Comparison of ENCODE assay signal across 1 cellular context in the genomic region with DNA sequence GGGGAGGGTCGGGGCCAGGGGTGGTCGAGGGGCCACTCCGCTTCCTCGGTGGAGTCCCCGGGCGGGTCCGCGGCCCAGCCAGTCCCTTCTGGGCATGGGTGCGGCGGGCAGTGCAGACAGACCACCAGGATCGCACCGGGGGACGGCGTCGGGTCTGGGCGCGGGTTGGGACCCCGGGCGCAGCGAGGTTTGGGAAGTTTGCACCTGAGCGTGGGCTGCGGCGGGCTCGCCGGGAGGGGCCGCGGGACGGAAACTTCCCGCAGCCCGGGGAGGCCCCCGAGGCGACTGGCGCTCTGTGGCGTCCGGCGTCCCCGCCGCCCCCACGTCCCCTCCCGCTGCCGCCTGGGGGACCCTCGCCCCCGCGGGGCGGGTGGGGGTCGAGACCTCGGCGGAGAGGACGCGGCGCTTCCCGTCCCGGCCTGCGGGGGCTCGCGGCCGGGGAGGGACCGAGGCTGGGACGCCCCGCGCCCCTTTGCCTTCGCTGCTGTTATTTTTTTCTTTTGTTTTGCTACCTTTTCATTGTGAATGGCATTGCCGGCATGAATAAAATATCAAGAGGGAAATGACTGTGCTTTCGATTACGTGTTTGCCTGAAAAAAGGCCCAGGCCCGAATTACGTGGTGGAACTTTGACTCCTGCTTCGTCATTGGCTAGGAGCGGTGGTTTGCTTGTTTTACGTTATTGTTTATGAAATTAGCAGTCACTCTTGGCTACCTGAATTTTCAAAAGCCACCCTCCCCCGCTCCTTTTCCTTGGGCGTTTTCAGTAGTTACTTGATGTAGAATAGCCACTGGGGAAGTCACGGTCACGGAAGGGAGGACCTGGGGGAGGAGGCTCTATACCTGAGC.
TF ChIP-seq lines count a peak whose summit lies in the region.

No MANE protein-coding gene starts in this region.

TF ChIP-seq in HepG2, 621 proteins besides CTCF, POLR2A, EP300 and RAD21 (continued from another document and continues in another):
- TF ChIP-seq, protein P1, sequence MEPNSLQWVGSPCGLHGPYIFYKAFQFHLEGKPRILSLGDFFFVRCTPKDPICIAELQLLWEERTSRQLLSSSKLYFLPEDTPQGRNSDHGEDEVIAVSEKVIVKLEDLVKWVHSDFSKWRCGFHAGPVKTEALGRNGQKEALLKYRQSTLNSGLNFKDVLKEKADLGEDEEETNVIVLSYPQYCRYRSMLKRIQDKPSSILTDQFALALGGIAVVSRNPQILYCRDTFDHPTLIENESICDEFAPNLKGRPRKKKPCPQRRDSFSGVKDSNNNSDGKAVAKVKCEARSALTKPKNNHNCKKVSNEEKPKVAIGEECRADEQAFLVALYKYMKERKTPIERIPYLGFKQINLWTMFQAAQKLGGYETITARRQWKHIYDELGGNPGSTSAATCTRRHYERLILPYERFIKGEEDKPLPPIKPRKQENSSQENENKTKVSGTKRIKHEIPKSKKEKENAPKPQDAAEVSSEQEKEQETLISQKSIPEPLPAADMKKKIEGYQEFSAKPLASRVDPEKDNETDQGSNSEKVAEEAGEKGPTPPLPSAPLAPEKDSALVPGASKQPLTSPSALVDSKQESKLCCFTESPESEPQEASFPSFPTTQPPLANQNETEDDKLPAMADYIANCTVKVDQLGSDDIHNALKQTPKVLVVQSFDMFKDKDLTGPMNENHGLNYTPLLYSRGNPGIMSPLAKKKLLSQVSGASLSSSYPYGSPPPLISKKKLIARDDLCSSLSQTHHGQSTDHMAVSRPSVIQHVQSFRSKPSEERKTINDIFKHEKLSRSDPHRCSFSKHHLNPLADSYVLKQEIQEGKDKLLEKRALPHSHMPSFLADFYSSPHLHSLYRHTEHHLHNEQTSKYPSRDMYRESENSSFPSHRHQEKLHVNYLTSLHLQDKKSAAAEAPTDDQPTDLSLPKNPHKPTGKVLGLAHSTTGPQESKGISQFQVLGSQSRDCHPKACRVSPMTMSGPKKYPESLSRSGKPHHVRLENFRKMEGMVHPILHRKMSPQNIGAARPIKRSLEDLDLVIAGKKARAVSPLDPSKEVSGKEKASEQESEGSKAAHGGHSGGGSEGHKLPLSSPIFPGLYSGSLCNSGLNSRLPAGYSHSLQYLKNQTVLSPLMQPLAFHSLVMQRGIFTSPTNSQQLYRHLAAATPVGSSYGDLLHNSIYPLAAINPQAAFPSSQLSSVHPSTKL (CRISPR knock-in tag; IDR thresholded peaks at IDR 0.05), result no peak; the same call in 1 of the 2 replicates
- TF ChIP-seq NFIC (IDR thresholded peaks at IDR 0.05; ENCODE audit: low read length) (no peak), CEBPB (IDR thresholded peaks at IDR 0.05; ENCODE audit: borderline replicate concordance, low read depth, low read length) (no peak), TAF1 (CRISPR knock-in tag; IDR thresholded peaks at IDR 0.05) (no peak; the same call in none of the 2 replicates), NFKB2 (CRISPR knock-in tag; IDR thresholded peaks at IDR 0.05; ENCODE audit: borderline replicate concordance) (no peak; the same call in 1 of the 2 replicates), FOXA3 (CRISPR knock-in tag; IDR thresholded peaks at IDR 0.05) (no peak), ZNF232 (CRISPR knock-in tag; IDR thresholded peaks at IDR 0.05; ENCODE audit: borderline replicate concordance) (0 out of 2 replicates have a peak, but pooled peaks have one; percentile 44), ZNF33B (CRISPR knock-in tag; IDR thresholded peaks at IDR 0.05) (no peak), ZNF33A (CRISPR knock-in tag; IDR thresholded peaks at IDR 0.05; ENCODE audit: borderline replicate concordance) (no peak), ARID2 (CRISPR knock-in tag; IDR thresholded peaks at IDR 0.05; ENCODE audit: borderline replicate concordance) (0 out of 2 replicates have a peak, but pooled peaks have one; percentile 39), ZFAT (CRISPR knock-in tag; conservative IDR thresholded peaks at IDR 0.05) (no peak), ZNF598 (CRISPR knock-in tag; IDR thresholded peaks at IDR 0.05; ENCODE audit: borderline replicate concordance) (no peak), ZNF282 (IDR thresholded peaks at IDR 0.05; ENCODE audit: partially characterized antibody) (no peak), ZBTB38 (CRISPR knock-in tag; IDR thresholded peaks at IDR 0.05) (no peak), ZNF766 (CRISPR knock-in tag; IDR thresholded peaks at IDR 0.05; ENCODE audit: borderline replicate concordance) (peak; percentile 39; the same call in 1 of the 2 replicates), HIVEP1 (CRISPR knock-in tag; IDR thresholded peaks at IDR 0.05) (no peak), ETV5 (CRISPR knock-in tag; IDR thresholded peaks at IDR 0.05; ENCODE audit: borderline replicate concordance) (no peak), ZNF670 (CRISPR knock-in tag; IDR thresholded peaks at IDR 0.05; ENCODE audit: borderline replicate concordance) (no peak), ZNF652 (CRISPR knock-in tag; IDR thresholded peaks at IDR 0.05; ENCODE audit: borderline replicate concordance, low read depth) (no peak), EHMT2 (IDR thresholded peaks at IDR 0.05; ENCODE audit: borderline replicate concordance, low read depth, low read length) (no peak), TRIM24 (CRISPR knock-in tag; IDR thresholded peaks at IDR 0.05) (no peak), CBX5 (CRISPR knock-in tag; IDR thresholded peaks at IDR 0.05; ENCODE audit: borderline replicate concordance) (no peak), FOXK2 (IDR thresholded peaks at IDR 0.05) (no peak), RARA (CRISPR knock-in tag; IDR thresholded peaks at IDR 0.05) (no peak), ZNF83 (CRISPR knock-in tag; IDR thresholded peaks at IDR 0.05; ENCODE audit: borderline replicate concordance) (no peak; the same call in 1 of the 2 replicates), SRY (CRISPR knock-in tag; IDR thresholded peaks at IDR 0.05) (peak; percentile 93), KDM2A (CRISPR knock-in tag; IDR thresholded peaks at IDR 0.05; ENCODE audit: borderline replicate concordance, low read depth) (peak; percentile 70; the same call in 1 of the 2 replicates), IKZF4 (CRISPR knock-in tag; IDR thresholded peaks at IDR 0.05; ENCODE audit: borderline replicate concordance, low read depth, not compliant biosample characterization) (peak; percentile 65), CEBPG (CRISPR knock-in tag; IDR thresholded peaks at IDR 0.05) (no peak), ZNF292 (CRISPR knock-in tag; IDR thresholded peaks at IDR 0.05; ENCODE audit: borderline replicate concordance, low read depth) (no peak), REPIN1 (CRISPR knock-in tag; IDR thresholded peaks at IDR 0.05; ENCODE audit: borderline replicate concordance, low read depth) (no peak), ZNF337 (CRISPR knock-in tag; IDR thresholded peaks at IDR 0.05; ENCODE audit: borderline replicate concordance, low read depth) (no peak), ZNF747 (CRISPR knock-in tag; IDR thresholded peaks at IDR 0.05; ENCODE audit: borderline replicate concordance) (no peak), SATB2 (CRISPR knock-in tag; IDR thresholded peaks at IDR 0.05) (0 out of 2 replicates have a peak, but pooled peaks have one; percentile 49), CHD2 (IDR thresholded peaks at IDR 0.05; ENCODE audit: low read depth, low read length) (no peak), NFE2L1 (CRISPR knock-in tag; IDR thresholded peaks at IDR 0.05; ENCODE audit: borderline replicate concordance) (no peak), NAIF1 (CRISPR knock-in tag; IDR thresholded peaks at IDR 0.05; ENCODE audit: borderline replicate concordance) (no peak), SALL2 (CRISPR knock-in tag; IDR thresholded peaks at IDR 0.05) (no peak), ZNF205 (CRISPR knock-in tag; IDR thresholded peaks at IDR 0.05) (no peak), ZKSCAN8 (CRISPR knock-in tag; IDR thresholded peaks at IDR 0.05; ENCODE audit: borderline replicate concordance) (no peak), ARNT2 (CRISPR knock-in tag; IDR thresholded peaks at IDR 0.05; ENCODE audit: low read depth) (peak; percentile 23)
- TF ChIP-seq, protein P2, sequence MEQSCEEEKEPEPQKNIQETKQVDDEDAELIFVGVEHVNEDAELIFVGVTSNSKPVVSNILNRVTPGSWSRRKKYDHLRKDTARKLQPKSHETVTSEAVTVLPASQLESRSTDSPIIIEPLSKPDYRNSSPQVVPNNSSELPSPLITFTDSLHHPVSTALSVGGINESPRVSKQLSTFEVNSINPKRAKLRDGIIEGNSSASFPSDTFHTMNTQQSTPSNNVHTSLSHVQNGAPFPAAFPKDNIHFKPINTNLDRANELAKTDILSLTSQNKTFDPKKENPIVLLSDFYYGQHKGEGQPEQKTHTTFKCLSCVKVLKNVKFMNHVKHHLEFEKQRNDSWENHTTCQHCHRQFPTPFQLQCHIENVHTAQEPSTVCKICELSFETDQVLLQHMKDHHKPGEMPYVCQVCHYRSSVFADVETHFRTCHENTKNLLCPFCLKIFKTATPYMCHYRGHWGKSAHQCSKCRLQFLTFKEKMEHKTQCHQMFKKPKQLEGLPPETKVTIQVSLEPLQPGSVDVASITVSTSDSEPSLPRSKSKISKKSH (CRISPR knock-in tag; IDR thresholded peaks at IDR 0.05; ENCODE audit: borderline replicate concordance), result no peak
- TF ChIP-seq, protein P3, sequence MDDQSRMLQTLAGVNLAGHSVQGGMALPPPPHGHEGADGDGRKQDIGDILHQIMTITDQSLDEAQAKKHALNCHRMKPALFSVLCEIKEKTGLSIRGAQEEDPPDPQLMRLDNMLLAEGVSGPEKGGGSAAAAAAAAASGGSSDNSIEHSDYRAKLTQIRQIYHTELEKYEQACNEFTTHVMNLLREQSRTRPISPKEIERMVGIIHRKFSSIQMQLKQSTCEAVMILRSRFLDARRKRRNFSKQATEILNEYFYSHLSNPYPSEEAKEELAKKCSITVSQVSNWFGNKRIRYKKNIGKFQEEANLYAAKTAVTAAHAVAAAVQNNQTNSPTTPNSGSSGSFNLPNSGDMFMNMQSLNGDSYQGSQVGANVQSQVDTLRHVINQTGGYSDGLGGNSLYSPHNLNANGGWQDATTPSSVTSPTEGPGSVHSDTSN (CRISPR knock-in tag; IDR thresholded peaks at IDR 0.05; ENCODE audit: borderline replicate concordance), result no peak
- TF ChIP-seq, protein P4, sequence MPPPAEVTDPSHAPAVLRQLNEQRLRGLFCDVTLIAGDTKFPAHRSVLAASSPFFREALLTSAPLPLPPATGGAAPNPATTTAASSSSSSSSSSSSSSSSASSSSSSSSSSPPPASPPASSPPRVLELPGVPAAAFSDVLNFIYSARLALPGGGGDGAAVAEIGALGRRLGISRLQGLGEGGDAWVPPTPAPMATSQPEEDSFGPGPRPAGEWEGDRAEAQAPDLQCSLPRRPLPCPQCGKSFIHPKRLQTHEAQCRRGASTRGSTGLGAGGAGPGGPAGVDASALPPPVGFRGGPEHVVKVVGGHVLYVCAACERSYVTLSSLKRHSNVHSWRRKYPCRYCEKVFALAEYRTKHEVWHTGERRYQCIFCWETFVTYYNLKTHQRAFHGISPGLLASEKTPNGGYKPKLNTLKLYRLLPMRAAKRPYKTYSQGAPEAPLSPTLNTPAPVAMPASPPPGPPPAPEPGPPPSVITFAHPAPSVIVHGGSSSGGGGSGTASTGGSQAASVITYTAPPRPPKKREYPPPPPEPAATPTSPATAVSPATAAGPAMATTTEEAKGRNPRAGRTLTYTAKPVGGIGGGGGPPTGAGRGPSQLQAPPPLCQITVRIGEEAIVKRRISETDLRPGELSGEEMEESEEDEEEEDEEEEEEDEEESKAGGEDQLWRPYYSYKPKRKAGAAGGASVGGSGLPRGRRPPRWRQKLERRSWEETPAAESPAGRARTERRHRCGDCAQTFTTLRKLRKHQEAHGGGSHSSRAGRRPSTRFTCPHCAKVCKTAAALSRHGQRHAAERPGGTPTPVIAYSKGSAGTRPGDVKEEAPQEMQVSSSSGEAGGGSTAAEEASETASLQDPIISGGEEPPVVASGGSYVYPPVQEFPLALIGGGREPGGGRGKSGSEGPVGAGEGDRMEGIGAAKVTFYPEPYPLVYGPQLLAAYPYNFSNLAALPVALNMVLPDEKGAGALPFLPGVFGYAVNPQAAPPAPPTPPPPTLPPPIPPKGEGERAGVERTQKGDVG (CRISPR knock-in tag; IDR thresholded peaks at IDR 0.05; ENCODE audit: borderline replicate concordance), result no peak
- TF ChIP-seq, protein P5, sequence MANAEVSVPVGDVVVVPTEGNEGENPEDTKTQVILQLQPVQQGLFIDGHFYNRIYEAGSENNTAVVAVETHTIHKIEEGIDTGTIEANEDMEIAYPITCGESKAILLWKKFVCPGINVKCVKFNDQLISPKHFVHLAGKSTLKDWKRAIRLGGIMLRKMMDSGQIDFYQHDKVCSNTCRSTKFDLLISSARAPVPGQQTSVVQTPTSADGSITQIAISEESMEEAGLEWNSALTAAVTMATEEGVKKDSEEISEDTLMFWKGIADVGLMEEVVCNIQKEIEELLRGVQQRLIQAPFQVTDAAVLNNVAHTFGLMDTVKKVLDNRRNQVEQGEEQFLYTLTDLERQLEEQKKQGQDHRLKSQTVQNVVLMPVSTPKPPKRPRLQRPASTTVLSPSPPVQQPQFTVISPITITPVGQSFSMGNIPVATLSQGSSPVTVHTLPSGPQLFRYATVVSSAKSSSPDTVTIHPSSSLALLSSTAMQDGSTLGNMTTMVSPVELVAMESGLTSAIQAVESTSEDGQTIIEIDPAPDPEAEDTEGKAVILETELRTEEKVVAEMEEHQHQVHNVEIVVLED (CRISPR knock-in tag; IDR thresholded peaks at IDR 0.05; ENCODE audit: borderline replicate concordance), result no peak
- TF ChIP-seq, protein P6, sequence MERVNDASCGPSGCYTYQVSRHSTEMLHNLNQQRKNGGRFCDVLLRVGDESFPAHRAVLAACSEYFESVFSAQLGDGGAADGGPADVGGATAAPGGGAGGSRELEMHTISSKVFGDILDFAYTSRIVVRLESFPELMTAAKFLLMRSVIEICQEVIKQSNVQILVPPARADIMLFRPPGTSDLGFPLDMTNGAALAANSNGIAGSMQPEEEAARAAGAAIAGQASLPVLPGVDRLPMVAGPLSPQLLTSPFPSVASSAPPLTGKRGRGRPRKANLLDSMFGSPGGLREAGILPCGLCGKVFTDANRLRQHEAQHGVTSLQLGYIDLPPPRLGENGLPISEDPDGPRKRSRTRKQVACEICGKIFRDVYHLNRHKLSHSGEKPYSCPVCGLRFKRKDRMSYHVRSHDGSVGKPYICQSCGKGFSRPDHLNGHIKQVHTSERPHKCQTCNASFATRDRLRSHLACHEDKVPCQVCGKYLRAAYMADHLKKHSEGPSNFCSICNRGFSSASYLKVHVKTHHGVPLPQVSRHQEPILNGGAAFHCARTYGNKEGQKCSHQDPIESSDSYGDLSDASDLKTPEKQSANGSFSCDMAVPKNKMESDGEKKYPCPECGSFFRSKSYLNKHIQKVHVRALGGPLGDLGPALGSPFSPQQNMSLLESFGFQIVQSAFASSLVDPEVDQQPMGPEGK (CRISPR knock-in tag; IDR thresholded peaks at IDR 0.05), result peak; percentile 86
